Comparison of ENCODE assay signal across 1 cellular context in the genomic region with DNA sequence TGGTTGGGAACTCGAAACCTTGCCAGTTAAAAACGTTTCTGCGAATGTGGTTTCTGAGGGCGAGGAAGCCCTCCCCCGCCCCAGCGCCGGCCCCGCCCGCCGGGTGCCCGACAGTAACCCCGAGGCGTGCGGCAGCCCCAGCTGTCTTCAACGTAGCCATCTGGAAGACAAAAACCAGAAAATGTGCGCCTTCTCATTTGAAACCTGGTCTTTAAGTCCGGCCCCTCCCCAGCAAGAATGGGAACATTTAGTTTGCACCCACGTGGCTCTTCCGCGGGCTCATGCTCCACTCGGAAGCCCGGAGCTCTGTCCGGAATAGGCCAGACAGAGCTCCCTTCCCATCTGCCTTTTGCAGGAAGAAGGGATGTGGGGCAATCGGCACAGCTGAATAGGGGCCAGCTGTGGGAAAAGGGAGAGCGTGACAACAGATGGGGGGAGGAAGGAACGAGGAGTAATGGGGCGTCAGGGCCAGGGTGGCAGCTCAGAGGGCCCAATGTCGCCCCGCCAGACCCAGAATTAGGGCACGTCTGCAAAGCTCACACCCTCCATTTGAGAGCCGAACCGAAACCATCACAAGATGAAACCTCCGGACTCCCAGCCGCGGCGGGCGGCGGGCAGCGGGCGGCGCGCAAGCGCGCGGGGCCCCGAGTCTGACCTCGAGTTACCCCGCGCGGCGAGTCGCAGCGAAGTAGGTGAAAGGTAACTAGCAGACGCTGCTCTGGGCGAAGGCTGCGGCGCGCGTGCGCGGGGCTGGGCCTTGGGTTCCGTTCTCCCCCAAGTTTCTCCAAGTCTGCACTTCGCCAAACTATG.
TF ChIP-seq lines count a peak whose summit lies in the region.

No MANE protein-coding gene starts in this region.

TF ChIP-seq in HepG2, 621 proteins besides CTCF, POLR2A, EP300 and RAD21 (continued from another document and continues in another):
- TF ChIP-seq, protein P1, sequence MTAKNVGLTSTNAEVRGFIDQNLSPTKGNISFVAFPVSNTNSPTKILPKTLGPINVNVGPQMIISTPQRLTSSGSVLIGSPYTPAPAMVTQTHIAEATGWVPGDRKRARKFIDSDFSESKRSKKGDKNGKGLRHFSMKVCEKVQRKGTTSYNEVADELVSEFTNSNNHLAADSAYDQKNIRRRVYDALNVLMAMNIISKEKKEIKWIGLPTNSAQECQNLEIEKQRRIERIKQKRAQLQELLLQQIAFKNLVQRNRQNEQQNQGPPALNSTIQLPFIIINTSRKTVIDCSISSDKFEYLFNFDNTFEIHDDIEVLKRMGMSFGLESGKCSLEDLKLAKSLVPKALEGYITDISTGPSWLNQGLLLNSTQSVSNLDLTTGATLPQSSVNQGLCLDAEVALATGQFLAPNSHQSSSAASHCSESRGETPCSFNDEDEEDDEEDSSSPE (CRISPR knock-in tag; IDR thresholded peaks at IDR 0.05) = peak; percentile 26; the same call in 1 of the 2 replicates
- TF ChIP-seq TBP (CRISPR knock-in tag; IDR thresholded peaks at IDR 0.05) (no peak), ZMYM4 (CRISPR knock-in tag; IDR thresholded peaks at IDR 0.05) (peak; percentile 43; the same call in 1 of the 2 replicates), ZFY (CRISPR knock-in tag; IDR thresholded peaks at IDR 0.05) (peak; percentile 43; the same call in 1 of the 2 replicates), ELF1 (CRISPR knock-in tag; IDR thresholded peaks at IDR 0.05) (0 out of 2 replicates have a peak, but pooled peaks have one; percentile 19), ZFP1 (CRISPR knock-in tag; IDR thresholded peaks at IDR 0.05) (no peak), ZNF556 (CRISPR knock-in tag; IDR thresholded peaks at IDR 0.05; ENCODE audit: borderline replicate concordance) (peak; percentile 56; the same call in 1 of the 2 replicates), ZNF709 (CRISPR knock-in tag; IDR thresholded peaks at IDR 0.05) (no peak), NRL (CRISPR knock-in tag; IDR thresholded peaks at IDR 0.05; ENCODE audit: borderline replicate concordance) (peak; percentile 37; the same call in 1 of the 2 replicates), ZFP37 (CRISPR knock-in tag; IDR thresholded peaks at IDR 0.05; ENCODE audit: borderline replicate concordance) (peak; percentile 22; the same call in 1 of the 2 replicates), PITX1 (CRISPR knock-in tag; IDR thresholded peaks at IDR 0.05) (0 out of 2 replicates have a peak, but pooled peaks have one; percentile 11), ZFP36L1 (CRISPR knock-in tag; IDR thresholded peaks at IDR 0.05) (0 out of 2 replicates have a peak, but pooled peaks have one; percentile 25), TBL1XR1 (IDR thresholded peaks at IDR 0.05; ENCODE audit: borderline replicate concordance, low read length, partially characterized antibody) (peak; percentile 74), RXRA (CRISPR knock-in tag; IDR thresholded peaks at IDR 0.05) (peak; percentile 98), XBP1 (CRISPR knock-in tag; IDR thresholded peaks at IDR 0.05) (no peak), ZNF777 (CRISPR knock-in tag; IDR thresholded peaks at IDR 0.05) (peak; percentile 51; the same call in 1 of the 2 replicates), SALL1 (CRISPR knock-in tag; IDR thresholded peaks at IDR 0.05) (peak; percentile 26; the same call in 1 of the 2 replicates), CCDC6 (CRISPR knock-in tag; IDR thresholded peaks at IDR 0.05) (peak; percentile 78; the same call in 1 of the 2 replicates), THAP11 (CRISPR knock-in tag; IDR thresholded peaks at IDR 0.05) (peak; percentile 50), ZNF484 (CRISPR knock-in tag; IDR thresholded peaks at IDR 0.05; ENCODE audit: borderline replicate concordance, low read depth) (no peak), SKI (IDR thresholded peaks at IDR 0.05; ENCODE audit: partially characterized antibody) (peak; percentile 88), ZNF724P (CRISPR knock-in tag; IDR thresholded peaks at IDR 0.05; ENCODE audit: borderline replicate concordance) (no peak; the same call in 1 of the 2 replicates), RFXAP (CRISPR knock-in tag; IDR thresholded peaks at IDR 0.05; ENCODE audit: borderline replicate concordance) (no peak), ZNF598 (CRISPR knock-in tag; IDR thresholded peaks at IDR 0.05; ENCODE audit: borderline replicate concordance) (peak; percentile 64; the same call in 1 of the 2 replicates), SIN3A (IDR thresholded peaks at IDR 0.05; ENCODE audit: borderline replicate concordance, low read depth, low read length) (no peak), TP53 (CRISPR knock-in tag; conservative IDR thresholded peaks at IDR 0.05) (no peak), ZNF121 (CRISPR knock-in tag; IDR thresholded peaks at IDR 0.05) (no peak), ZNF232 (CRISPR knock-in tag; IDR thresholded peaks at IDR 0.05; ENCODE audit: borderline replicate concordance) (0 out of 2 replicates have a peak, but pooled peaks have one; percentile 37), EED (CRISPR knock-in tag; IDR thresholded peaks at IDR 0.05) (0 out of 2 replicates have a peak, but pooled peaks have one; percentile 45), SALL2 (CRISPR knock-in tag; IDR thresholded peaks at IDR 0.05) (peak; percentile 15; the same call in 1 of the 2 replicates), DMAP1 (CRISPR knock-in tag; IDR thresholded peaks at IDR 0.05) (peak; percentile 45; the same call in 1 of the 2 replicates), ZNF468 (CRISPR knock-in tag; IDR thresholded peaks at IDR 0.05) (0 out of 2 replicates have a peak, but pooled peaks have one; percentile 27), BCL6 (CRISPR knock-in tag; IDR thresholded peaks at IDR 0.05) (peak; percentile 45)
- TF ChIP-seq, protein P2, sequence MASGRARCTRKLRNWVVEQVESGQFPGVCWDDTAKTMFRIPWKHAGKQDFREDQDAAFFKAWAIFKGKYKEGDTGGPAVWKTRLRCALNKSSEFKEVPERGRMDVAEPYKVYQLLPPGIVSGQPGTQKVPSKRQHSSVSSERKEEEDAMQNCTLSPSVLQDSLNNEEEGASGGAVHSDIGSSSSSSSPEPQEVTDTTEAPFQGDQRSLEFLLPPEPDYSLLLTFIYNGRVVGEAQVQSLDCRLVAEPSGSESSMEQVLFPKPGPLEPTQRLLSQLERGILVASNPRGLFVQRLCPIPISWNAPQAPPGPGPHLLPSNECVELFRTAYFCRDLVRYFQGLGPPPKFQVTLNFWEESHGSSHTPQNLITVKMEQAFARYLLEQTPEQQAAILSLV (CRISPR knock-in tag; IDR thresholded peaks at IDR 0.05; ENCODE audit: borderline replicate concordance) = no peak
- TF ChIP-seq, protein P3, sequence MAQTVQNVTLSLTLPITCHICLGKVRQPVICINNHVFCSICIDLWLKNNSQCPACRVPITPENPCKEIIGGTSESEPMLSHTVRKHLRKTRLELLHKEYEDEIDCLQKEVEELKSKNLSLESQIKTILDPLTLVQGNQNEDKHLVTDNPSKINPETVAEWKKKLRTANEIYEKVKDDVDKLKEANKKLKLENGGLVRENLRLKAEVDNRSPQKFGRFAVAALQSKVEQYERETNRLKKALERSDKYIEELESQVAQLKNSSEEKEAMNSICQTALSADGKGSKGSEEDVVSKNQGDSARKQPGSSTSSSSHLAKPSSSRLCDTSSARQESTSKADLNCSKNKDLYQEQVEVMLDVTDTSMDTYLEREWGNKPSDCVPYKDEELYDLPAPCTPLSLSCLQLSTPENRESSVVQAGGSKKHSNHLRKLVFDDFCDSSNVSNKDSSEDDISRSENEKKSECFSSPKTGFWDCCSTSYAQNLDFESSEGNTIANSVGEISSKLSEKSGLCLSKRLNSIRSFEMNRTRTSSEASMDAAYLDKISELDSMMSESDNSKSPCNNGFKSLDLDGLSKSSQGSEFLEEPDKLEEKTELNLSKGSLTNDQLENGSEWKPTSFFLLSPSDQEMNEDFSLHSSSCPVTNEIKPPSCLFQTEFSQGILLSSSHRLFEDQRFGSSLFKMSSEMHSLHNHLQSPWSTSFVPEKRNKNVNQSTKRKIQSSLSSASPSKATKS (CRISPR knock-in tag; IDR thresholded peaks at IDR 0.05) = 0 out of 2 replicates have a peak, but pooled peaks have one; percentile 40
- TF ChIP-seq, protein P4, sequence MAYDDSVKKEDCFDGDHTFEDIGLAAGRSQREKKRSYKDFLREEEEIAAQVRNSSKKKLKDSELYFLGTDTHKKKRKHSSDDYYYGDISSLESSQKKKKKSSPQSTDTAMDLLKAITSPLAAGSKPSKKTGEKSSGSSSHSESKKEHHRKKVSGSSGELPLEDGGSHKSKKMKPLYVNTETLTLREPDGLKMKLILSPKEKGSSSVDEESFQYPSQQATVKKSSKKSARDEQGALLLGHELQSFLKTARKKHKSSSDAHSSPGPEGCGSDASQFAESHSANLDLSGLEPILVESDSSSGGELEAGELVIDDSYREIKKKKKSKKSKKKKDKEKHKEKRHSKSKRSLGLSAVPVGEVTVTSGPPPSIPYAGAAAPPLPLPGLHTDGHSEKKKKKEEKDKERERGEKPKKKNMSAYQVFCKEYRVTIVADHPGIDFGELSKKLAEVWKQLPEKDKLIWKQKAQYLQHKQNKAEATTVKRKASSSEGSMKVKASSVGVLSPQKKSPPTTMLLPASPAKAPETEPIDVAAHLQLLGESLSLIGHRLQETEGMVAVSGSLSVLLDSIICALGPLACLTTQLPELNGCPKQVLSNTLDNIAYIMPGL (CRISPR knock-in tag; IDR thresholded peaks at IDR 0.05; ENCODE audit: borderline replicate concordance in 1 of 2, low read depth in 1 of 2) = peak; percentile 47 to 53; a peak in 3 of 4 replicates
- TF ChIP-seq, protein P5, sequence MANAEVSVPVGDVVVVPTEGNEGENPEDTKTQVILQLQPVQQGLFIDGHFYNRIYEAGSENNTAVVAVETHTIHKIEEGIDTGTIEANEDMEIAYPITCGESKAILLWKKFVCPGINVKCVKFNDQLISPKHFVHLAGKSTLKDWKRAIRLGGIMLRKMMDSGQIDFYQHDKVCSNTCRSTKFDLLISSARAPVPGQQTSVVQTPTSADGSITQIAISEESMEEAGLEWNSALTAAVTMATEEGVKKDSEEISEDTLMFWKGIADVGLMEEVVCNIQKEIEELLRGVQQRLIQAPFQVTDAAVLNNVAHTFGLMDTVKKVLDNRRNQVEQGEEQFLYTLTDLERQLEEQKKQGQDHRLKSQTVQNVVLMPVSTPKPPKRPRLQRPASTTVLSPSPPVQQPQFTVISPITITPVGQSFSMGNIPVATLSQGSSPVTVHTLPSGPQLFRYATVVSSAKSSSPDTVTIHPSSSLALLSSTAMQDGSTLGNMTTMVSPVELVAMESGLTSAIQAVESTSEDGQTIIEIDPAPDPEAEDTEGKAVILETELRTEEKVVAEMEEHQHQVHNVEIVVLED (CRISPR knock-in tag; IDR thresholded peaks at IDR 0.05; ENCODE audit: borderline replicate concordance) = 0 out of 2 replicates have a peak, but pooled peaks have one; percentile 24
- TF ChIP-seq, protein P6, sequence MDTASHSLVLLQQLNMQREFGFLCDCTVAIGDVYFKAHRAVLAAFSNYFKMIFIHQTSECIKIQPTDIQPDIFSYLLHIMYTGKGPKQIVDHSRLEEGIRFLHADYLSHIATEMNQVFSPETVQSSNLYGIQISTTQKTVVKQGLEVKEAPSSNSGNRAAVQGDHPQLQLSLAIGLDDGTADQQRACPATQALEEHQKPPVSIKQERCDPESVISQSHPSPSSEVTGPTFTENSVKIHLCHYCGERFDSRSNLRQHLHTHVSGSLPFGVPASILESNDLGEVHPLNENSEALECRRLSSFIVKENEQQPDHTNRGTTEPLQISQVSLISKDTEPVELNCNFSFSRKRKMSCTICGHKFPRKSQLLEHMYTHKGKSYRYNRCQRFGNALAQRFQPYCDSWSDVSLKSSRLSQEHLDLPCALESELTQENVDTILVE (CRISPR knock-in tag; IDR thresholded peaks at IDR 0.05) = no peak
- TF ChIP-seq, protein P7, sequence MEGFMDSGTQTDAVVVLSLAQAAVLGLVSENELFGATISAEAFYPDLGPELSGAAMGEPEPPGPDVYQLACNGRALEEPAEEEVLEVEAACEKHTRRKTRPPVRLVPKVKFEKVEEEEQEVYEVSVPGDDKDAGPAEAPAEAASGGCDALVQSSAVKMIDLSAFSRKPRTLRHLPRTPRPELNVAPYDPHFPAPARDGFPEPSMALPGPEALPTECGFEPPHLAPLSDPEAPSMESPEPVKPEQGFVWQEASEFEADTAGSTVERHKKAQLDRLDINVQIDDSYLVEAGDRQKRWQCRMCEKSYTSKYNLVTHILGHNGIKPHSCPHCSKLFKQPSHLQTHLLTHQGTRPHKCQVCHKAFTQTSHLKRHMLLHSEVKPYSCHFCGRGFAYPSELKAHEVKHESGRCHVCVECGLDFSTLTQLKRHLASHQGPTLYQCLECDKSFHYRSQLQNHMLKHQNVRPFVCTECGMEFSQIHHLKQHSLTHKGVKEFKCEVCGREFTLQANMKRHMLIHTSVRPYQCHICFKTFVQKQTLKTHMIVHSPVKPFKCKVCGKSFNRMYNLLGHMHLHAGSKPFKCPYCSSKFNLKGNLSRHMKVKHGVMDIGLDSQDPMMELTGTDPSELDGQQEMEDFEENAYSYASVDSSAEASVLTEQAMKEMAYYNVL (CRISPR knock-in tag; IDR thresholded peaks at IDR 0.05; ENCODE audit: borderline replicate concordance) = peak; percentile 32; the same call in 1 of the 2 replicates
- TF ChIP-seq, protein P8, sequence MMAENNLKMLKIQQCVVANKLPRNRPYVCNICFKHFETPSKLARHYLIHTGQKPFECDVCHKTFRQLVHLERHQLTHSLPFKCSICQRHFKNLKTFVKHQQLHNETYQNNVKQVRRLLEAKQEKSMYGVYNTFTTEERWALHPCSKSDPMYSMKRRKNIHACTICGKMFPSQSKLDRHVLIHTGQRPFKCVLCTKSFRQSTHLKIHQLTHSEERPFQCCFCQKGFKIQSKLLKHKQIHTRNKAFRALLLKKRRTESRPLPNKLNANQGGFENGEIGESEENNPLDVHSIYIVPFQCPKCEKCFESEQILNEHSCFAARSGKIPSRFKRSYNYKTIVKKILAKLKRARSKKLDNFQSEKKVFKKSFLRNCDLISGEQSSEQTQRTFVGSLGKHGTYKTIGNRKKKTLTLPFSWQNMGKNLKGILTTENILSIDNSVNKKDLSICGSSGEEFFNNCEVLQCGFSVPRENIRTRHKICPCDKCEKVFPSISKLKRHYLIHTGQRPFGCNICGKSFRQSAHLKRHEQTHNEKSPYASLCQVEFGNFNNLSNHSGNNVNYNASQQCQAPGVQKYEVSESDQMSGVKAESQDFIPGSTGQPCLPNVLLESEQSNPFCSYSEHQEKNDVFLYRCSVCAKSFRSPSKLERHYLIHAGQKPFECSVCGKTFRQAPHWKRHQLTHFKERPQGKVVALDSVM (CRISPR knock-in tag; IDR thresholded peaks at IDR 0.05) = 0 out of 2 replicates have a peak, but pooled peaks have one; percentile 22
- TF ChIP-seq, protein P9, sequence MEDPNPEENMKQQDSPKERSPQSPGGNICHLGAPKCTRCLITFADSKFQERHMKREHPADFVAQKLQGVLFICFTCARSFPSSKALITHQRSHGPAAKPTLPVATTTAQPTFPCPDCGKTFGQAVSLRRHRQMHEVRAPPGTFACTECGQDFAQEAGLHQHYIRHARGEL (CRISPR knock-in tag; IDR thresholded peaks at IDR 0.05) = no peak
- TF ChIP-seq, protein P10, sequence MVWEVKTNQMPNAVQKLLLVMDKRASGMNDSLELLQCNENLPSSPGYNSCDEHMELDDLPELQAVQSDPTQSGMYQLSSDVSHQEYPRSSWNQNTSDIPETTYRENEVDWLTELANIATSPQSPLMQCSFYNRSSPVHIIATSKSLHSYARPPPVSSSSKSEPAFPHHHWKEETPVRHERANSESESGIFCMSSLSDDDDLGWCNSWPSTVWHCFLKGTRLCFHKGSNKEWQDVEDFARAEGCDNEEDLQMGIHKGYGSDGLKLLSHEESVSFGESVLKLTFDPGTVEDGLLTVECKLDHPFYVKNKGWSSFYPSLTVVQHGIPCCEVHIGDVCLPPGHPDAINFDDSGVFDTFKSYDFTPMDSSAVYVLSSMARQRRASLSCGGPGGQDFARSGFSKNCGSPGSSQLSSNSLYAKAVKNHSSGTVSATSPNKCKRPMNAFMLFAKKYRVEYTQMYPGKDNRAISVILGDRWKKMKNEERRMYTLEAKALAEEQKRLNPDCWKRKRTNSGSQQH (CRISPR knock-in tag; IDR thresholded peaks at IDR 0.05; ENCODE audit: low read depth) = 0 out of 2 replicates have a peak, but pooled peaks have one; percentile 21
